In the genomic region with DNA sequence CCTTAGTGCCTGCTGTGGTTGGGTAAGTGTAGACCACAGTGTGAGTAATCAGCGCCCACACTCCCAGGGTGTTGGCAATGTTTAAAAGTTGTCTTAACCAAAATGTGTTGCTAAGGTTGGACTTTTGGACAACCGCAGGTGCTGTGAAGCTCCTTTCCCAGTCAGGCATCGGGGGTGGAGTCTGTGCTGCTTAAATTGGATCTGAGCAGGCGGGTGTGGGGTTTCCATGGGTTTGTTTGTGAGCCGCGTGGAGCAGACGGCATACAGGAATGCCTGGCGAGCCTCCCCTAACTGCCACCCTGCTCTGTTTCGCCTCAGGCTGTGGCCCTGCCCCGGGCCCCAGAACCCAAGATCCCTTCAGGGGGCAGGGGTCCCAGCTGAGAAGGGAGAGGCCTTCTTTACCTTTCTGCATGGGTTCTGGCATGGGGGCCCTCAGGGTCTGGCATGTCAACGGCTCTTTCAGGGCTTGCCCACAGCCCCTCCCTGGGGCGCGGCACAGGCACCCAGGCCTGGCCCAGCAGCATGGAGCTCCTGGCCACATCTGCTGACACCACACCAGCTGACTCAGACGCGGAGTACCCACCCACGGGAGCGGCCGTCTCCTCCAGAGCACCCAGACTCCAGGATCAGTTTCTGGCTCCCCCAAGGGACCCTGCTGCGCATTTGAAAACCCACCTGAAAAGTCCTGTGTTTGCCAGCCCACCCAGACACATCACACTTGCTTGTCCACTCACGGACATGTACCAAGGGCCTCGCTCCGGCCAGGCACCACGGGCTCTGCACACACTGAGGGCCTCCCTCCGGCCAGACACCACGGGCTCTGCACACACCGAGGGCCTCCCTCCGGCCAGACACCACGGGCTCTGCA, we compare ENCODE assay signal across 11 cellular contexts. TPM values are rescaled to one million over a fixed set of nuclear protein-coding genes. Genes with fewer than 3 reads are reported as not detected.
DNase-seq lines count a peak whose midpoint lies in the region; ATAC-seq and TF ChIP-seq lines count a peak whose summit lies in the region.
"Had no signal": no experiment of that assay in that cellular context is flagged by ENCODE, and none has a peak within 500 bp of the region (broad histone marks: within the 10 kb centered on the region; RNA-seq: fewer than 3 reads in every experiment).

No MANE protein-coding gene starts in this region.

- H3K4me3 Mint-ChIP-seq in activated CD4-positive, alpha-beta memory T cell treated with anti-CD3 and anti-CD28 coated beads for 36 hours: no peak overlapping the region
- H3K4me3 Mint-ChIP-seq in activated CD4-positive, alpha-beta memory T cell treated with anti-CD3 and anti-CD28 coated beads, Interleukin-2, amount 10 ng/mL, durations not matched to agents 7 days and 5 days: no peak overlapping the region

- H3K27me3 Mint-ChIP-seq in activated CD4-positive, alpha-beta memory T cell treated with anti-CD3 and anti-CD28 coated beads for 36 hours: peaks cover 15% of the 10 kb centered on the region
- peaks cover 26% of the 10 kb centered on the region for H3K27me3 Mint-ChIP-seq in activated CD4-positive, alpha-beta memory T cell treated with anti-CD3 and anti-CD28 coated beads, Interleukin-2, amount 10 ng/mL, durations not matched to agents 7 days and 5 days

- H3K4me1 Mint-ChIP-seq in activated CD4-positive, alpha-beta memory T cell treated with anti-CD3 and anti-CD28 coated beads for 36 hours (ENCODE audit: low read depth): no peaks in the 10 kb centered on the region
- H3K4me1 Mint-ChIP-seq in activated CD4-positive, alpha-beta memory T cell treated with anti-CD3 and anti-CD28 coated beads, Interleukin-2, amount 10 ng/mL, durations not matched to agents 7 days and 5 days: peaks cover 19% of the 10 kb centered on the region

- WGBS in liver: 49% methylated on average over 28 of the region's 28 CpGs
- WGBS in upper lobe of left lung, 2 donors: 82 to 90% methylated on average over 15 to 27 of the region's 28 CpGs

- DNase-seq in activated CD4-positive, alpha-beta memory T cell treated with anti-CD3 and anti-CD28 coated beads for 36 hours: peak; percentile 41
- no peak for DNase-seq in activated CD4-positive, alpha-beta memory T cell treated with anti-CD3 and anti-CD28 coated beads, Interleukin-2, amount 10 ng/mL, durations not matched to agents 7 days and 5 days
- peak; percentile 63 for DNase-seq in activated gamma-delta T cell treated with anti-CD3 and anti-CD28 coated beads, Interleukin-2, amount 50 U/mL, for 16 hours (ENCODE audit: low read depth)
- DNase-seq in upper lobe of left lung: peak; percentile 24 to 70
- no peak for DNase-seq in nucleus accumbens (lab: John Stamatoyannopoulos, UW)
- DNase-seq: activated CD4-positive, alpha-beta T cell treated with anti-CD3 and anti-CD28 coated beads for 48 hours; stimulated activated CD4-positive, alpha-beta T cell treated with anti-CD3 and anti-CD28 coated beads, Interleukin-15, amount 100 ng/mL, for 24 hours had no signal

- TF ChIP-seq POLR2A in upper lobe of left lung (IDR thresholded peaks at IDR 0.05): no peak

- H3K9me3 ChIP-seq in liver (ENCODE audit: control insufficient read depth in 4 of 4, low read length in 3 of 4): peaks cover 0 to 2% (median 0%) of the 10 kb centered on the region in 4 donors
- peaks cover 0 to 6% (median 0%) of the 10 kb centered on the region in 4 donors for H3K9me3 ChIP-seq in upper lobe of left lung

- H3K4me1 ChIP-seq in liver (ENCODE audit: control insufficient read depth in 4 of 4, insufficient read depth in 4 of 4, low read length in 3 of 4) (peaks cover 20 to 68% (median 37%) of the 10 kb centered on the region in 4 donors), upper lobe of left lung (peaks cover 6 to 11% (median 9%) of the 10 kb centered on the region in 4 donors)

- TF ChIP-seq CTCF in liver (IDR thresholded peaks at IDR 0.05; ENCODE audit: low read depth, low read length, missing input control) (no peak), upper lobe of left lung (IDR thresholded peaks at IDR 0.05) (no peak)

- intact Hi-C loops in activated CD4-positive, alpha-beta memory T cell treated with anti-CD3 and anti-CD28 coated beads for 36 hours (cut with micrococcal nuclease): no loop called here

- CTCF ChIA-PET in activated CD4-positive, alpha-beta memory T cell treated with anti-CD3 and anti-CD28 coated beads for 36 hours (lab: Charles Lee): no interaction called here
- CTCF ChIA-PET in activated CD4-positive, alpha-beta memory T cell treated with anti-CD3 and anti-CD28 coated beads, Interleukin-2, amount 10 ng/mL, durations not matched to agents 7 days and 5 days (lab: Charles Lee): interaction anchor here (3.5 kb wide), 1 partner anchor 10 kb away, joined by 14 read pairs; no protein-coding TSS in a partner anchor

- H3K36me3 Mint-ChIP-seq in activated CD4-positive, alpha-beta memory T cell treated with anti-CD3 and anti-CD28 coated beads for 36 hours: peaks cover 4% of the 10 kb centered on the region
- peaks cover 24% of the 10 kb centered on the region for H3K36me3 Mint-ChIP-seq in activated CD4-positive, alpha-beta memory T cell treated with anti-CD3 and anti-CD28 coated beads, Interleukin-2, amount 10 ng/mL, durations not matched to agents 7 days and 5 days (ENCODE audit: low read depth)

- peak overlapping the region; percentile 93 to 94 for H3K27ac ChIP-seq in liver (ENCODE audit: low read depth in 1 of 2, low read length in 2 of 2)
- no peak overlapping the region for H3K27ac ChIP-seq in upper lobe of left lung
- H3K27ac ChIP-seq: A549 had no signal

- H3K27ac Mint-ChIP-seq in activated CD4-positive, alpha-beta memory T cell treated with anti-CD3 and anti-CD28 coated beads for 36 hours: no peak overlapping the region
- no peak overlapping the region for H3K27ac Mint-ChIP-seq in activated CD4-positive, alpha-beta memory T cell treated with anti-CD3 and anti-CD28 coated beads, Interleukin-2, amount 10 ng/mL, durations not matched to agents 7 days and 5 days

- no peak for TF ChIP-seq EP300 in upper lobe of left lung (IDR thresholded peaks at IDR 0.05)

- TF ChIP-seq RAD21 in liver (IDR thresholded peaks at IDR 0.05): peak; percentile 20 to 40

- peaks cover 14% of the 10 kb centered on the region for H3K9me3 Mint-ChIP-seq in activated CD4-positive, alpha-beta memory T cell treated with anti-CD3 and anti-CD28 coated beads for 36 hours
- H3K9me3 Mint-ChIP-seq in activated CD4-positive, alpha-beta memory T cell treated with anti-CD3 and anti-CD28 coated beads, Interleukin-2, amount 10 ng/mL, durations not matched to agents 7 days and 5 days: peaks cover 12% of the 10 kb centered on the region

- no peak for ATAC-seq in upper lobe of left lung (ENCODE audit: low FRiP score in 2 of 2)
- no peak for ATAC-seq in HG03139 (IDR thresholded peaks at IDR 0.05; ENCODE audit: unreplicated experiment)
- no peak for ATAC-seq in GM21825 (IDR thresholded peaks at IDR 0.05; ENCODE audit: unreplicated experiment)
- ATAC-seq: A549 had no signal

- no peak overlapping the region for H3K9ac ChIP-seq in liver (ENCODE audit: low read depth in 1 of 2, low read length in 2 of 2)

- POLR2A ChIA-PET in activated CD4-positive, alpha-beta memory T cell treated with anti-CD3 and anti-CD28 coated beads for 36 hours (lab: Charles Lee): no interaction called here
- POLR2A ChIA-PET in activated CD4-positive, alpha-beta memory T cell treated with anti-CD3 and anti-CD28 coated beads, Interleukin-2, amount 10 ng/mL, durations not matched to agents 7 days and 5 days (lab: Charles Lee): interaction anchor here (0.8 kb wide), 2 partner anchors 24 to 26 kb away, joined by 3 to 5 read pairs; no protein-coding TSS in a partner anchor

- H3K36me3 ChIP-seq in liver (ENCODE audit: control insufficient read depth in 4 of 4, insufficient read depth in 3 of 4, low read depth in 1 of 4, low read length in 3 of 4): no peaks in the 10 kb centered on the region
- no peaks in the 10 kb centered on the region for H3K36me3 ChIP-seq in upper lobe of left lung

- no peak overlapping the region for H3K4me3 ChIP-seq in liver (ENCODE audit: low read depth in 1 of 3, low read length in 3 of 3)
- no peak overlapping the region for H3K4me3 ChIP-seq in upper lobe of left lung
- H3K4me3 ChIP-seq: A549 had no signal

- H3K27me3 ChIP-seq in liver (ENCODE audit: control insufficient read depth in 4 of 4, insufficient read depth in 4 of 4, low read length in 3 of 4) (no peaks in the 10 kb centered on the region), upper lobe of left lung (peaks cover 0 to 4% (median under 1%) of the 10 kb centered on the region in 4 donors)

TF ChIP-seq in liver, 16 proteins besides CTCF, POLR2A, EP300 and RAD21 (continues in another document):
- TF ChIP-seq RXRA (IDR thresholded peaks at IDR 0.05) (peak; percentile 48 to 69), HNF4A (conservative IDR thresholded peaks at IDR 0.05) (peak; percentile 86 to 87), EGR1 (IDR thresholded peaks at IDR 0.05; ENCODE audit: low read depth in 2 of 2) (no peak), TAF1 (conservative IDR thresholded peaks at IDR 0.05) (no peak), SP1 (IDR thresholded peaks at IDR 0.05) (peak; percentile 82), JUND (IDR thresholded peaks at IDR 0.05) (peak in 1 of 2 donors; percentile 67), FOXA1 (IDR thresholded peaks at IDR 0.05) (peak; percentile 9), GABPA (IDR thresholded peaks at IDR 0.05 in 1 of 2, conservative IDR thresholded peaks at IDR 0.05 in 1 of 2) (no peak), YY1 (IDR thresholded peaks at IDR 0.05) (peak; percentile 71), HNF4G (IDR thresholded peaks at IDR 0.05) (peak; percentile 56), MAX (IDR thresholded peaks at IDR 0.05) (peak; percentile 84)

RNA-seq across cellular contexts. Expression of gene SPON2, which starts 5.1 kb away (rescaled TPM):
- total RNA-seq in activated CD4-positive, alpha-beta memory T cell treated with anti-CD3 and anti-CD28 coated beads for 36 hours: 1 to 10 TPM; 9.0 to 9.5 TPM
- 10 to 100 TPM; 22.8 to 24.6 TPM for total RNA-seq in activated CD4-positive, alpha-beta memory T cell treated with anti-CD3 and anti-CD28 coated beads, Interleukin-2, amount 10 ng/mL, durations not matched to agents 7 days and 5 days
- total RNA-seq in liver (10 to 100 TPM; 35.7 to 80.3 TPM), upper lobe of left lung (10 to 100 TPM; 23.2 to 81.3 (median 50.8) TPM)
- 10 to 100 TPM; 64.5 to 80.2 TPM for polyA plus RNA-seq in liver

Comparison
In these comparisons a context has a peak if more than half of its experiments do, and no peak if none do; other contexts are left out.
1. DNase-seq: peak in activated CD4-positive, alpha-beta memory T cell treated with anti-CD3 and anti-CD28 coated beads for 36 hours (single experiment), activated gamma-delta T cell treated with anti-CD3 and anti-CD28 coated beads, Interleukin-2, amount 50 U/mL, for 16 hours (single experiment) and upper lobe of left lung (2 of 2); none in activated CD4-positive, alpha-beta memory T cell treated with anti-CD3 and anti-CD28 coated beads, Interleukin-2, amount 10 ng/mL, durations not matched to agents 7 days and 5 days (single experiment) and nucleus accumbens (0 of 56).
2. H3K27ac ChIP-seq: peak in liver (2 of 2); none in upper lobe of left lung (0 of 4).